17 cellular contexts compared by ENCODE assay signal in genomic region chr3:38020342-38020726, GRCh38. TPM values are rescaled to one million over a fixed set of nuclear protein-coding genes. Genes with fewer than 3 reads are reported as not detected.
A peak's percentile ranks its signal among the peaks of the same experiment; 100 is the strongest.
DNase-seq lines count a peak whose midpoint lies in the region; ATAC-seq, FAIRE-seq and TF ChIP-seq lines count a peak whose summit lies in the region.
"Had no signal": no experiment of that assay in that cellular context is flagged by ENCODE, and none has a peak within 500 bp of the region (broad histone marks: within the 10 kb centered on the region; RNA-seq: fewer than 3 reads in every experiment).

No MANE protein-coding gene starts in this region.

- ATAC-seq in naive thymus-derived CD4-positive, alpha-beta T cell = no peak
- no peak for ATAC-seq in foreskin keratinocyte
- ATAC-seq: A549, GM23338, PC-3 had no signal

- H3K9me3 Mint-ChIP-seq in astrocyte (ENCODE audit: unreplicated experiment) (no peaks in the 10 kb centered on the region), HFFc6 (no peaks in the 10 kb centered on the region)
- H3K9me3 Mint-ChIP-seq in naive thymus-derived CD4-positive, alpha-beta T cell = peaks cover 0 to 5% (median 0%) of the 10 kb centered on the region in 11 donors
- H3K9me3 Mint-ChIP-seq: GM23338 had no signal

- H3K36me3 Mint-ChIP-seq in astrocyte (ENCODE audit: low read depth, unreplicated experiment) = peaks cover 20% of the 10 kb centered on the region
- H3K36me3 Mint-ChIP-seq in naive thymus-derived CD4-positive, alpha-beta T cell = peaks cover 19 to 45% (median 28%) of the 10 kb centered on the region in 5 donors
- peaks cover 15% of the 10 kb centered on the region for H3K36me3 Mint-ChIP-seq in HFFc6 (ENCODE audit: low read depth)

- H3K27me3 ChIP-seq in astrocyte (ENCODE audit: insufficient read depth, low read length) (no peaks in the 10 kb centered on the region), foreskin keratinocyte (no peaks in the 10 kb centered on the region)
- H3K27me3 ChIP-seq in naive thymus-derived CD4-positive, alpha-beta T cell (ENCODE audit: control insufficient read depth in 2 of 2, insufficient read depth in 2 of 2, low read length in 2 of 2) = no peaks in the 10 kb centered on the region

- no peak overlapping the region for H3K27ac Mint-ChIP-seq in astrocyte (ENCODE audit: unreplicated experiment)
- H3K27ac Mint-ChIP-seq in naive thymus-derived CD4-positive, alpha-beta T cell = peak overlapping the region in 6 of 9 donors; percentile 2 to 77 (median 38)
- no peak overlapping the region for H3K27ac Mint-ChIP-seq in HFFc6
- H3K27ac Mint-ChIP-seq: GM23338 had no signal

- peak overlapping the region; percentile 3 for H3K4me3 Mint-ChIP-seq in astrocyte (ENCODE audit: unreplicated experiment)
- no peak overlapping the region for H3K4me3 Mint-ChIP-seq in naive thymus-derived CD4-positive, alpha-beta T cell
- H3K4me3 Mint-ChIP-seq in HFFc6 = no peak overlapping the region
- H3K4me3 Mint-ChIP-seq: GM23338 had no signal

- H3K27me3 Mint-ChIP-seq in astrocyte (ENCODE audit: low read depth, unreplicated experiment) (no peaks in the 10 kb centered on the region), HFFc6 (ENCODE audit: insufficient read depth) (0 out of 2 replicates have a peak, but pooled peaks cover 2% of the 10 kb centered on the region)
- H3K27me3 Mint-ChIP-seq in naive thymus-derived CD4-positive, alpha-beta T cell = no peaks in the 10 kb centered on the region

- H3K4me1 ChIP-seq in astrocyte (ENCODE audit: insufficient read depth, low read length) (peaks cover 2% of the 10 kb centered on the region), foreskin keratinocyte (no peaks in the 10 kb centered on the region)
- peaks cover 11 to 13% of the 10 kb centered on the region in 2 donors for H3K4me1 ChIP-seq in naive thymus-derived CD4-positive, alpha-beta T cell (ENCODE audit: control insufficient read depth in 2 of 2, insufficient read depth in 2 of 2, low read length in 2 of 2)

- H3K4me3 ChIP-seq in astrocyte (ENCODE audit: insufficient read depth, low read depth, low read length) = no peak overlapping the region
- no peak overlapping the region for H3K4me3 ChIP-seq in naive thymus-derived CD4-positive, alpha-beta T cell (ENCODE audit: low read length)
- H3K4me3 ChIP-seq: A549, GM23338 had no signal

- CTCF ChIA-PET in naive thymus-derived CD4-positive, alpha-beta T cell (lab: Charles Lee) = interaction anchor here (0.8 to 0.9 kb wide), 2 partner anchors 10 to 17 kb away, joined by 3 read pairs; no protein-coding TSS in a partner anchor

- H4K20me1 ChIP-seq in astrocyte (ENCODE audit: insufficient read depth, low read length) = peaks cover 21% of the 10 kb centered on the region

- no peak for TF ChIP-seq CTCF in astrocyte (IDR thresholded peaks at IDR 0.05; ENCODE audit: insufficient read depth, low read depth, low read length)
- no peak for TF ChIP-seq CTCF in foreskin keratinocyte (conservative IDR thresholded peaks at IDR 0.05)
- TF ChIP-seq CTCF in HFFc6 (IDR thresholded peaks at IDR 0.05) = no peak

- no peak overlapping the region for H3K4me2 ChIP-seq in astrocyte (ENCODE audit: low read length)
- H3K4me2 ChIP-seq: A549, GM23338 had no signal

- H3K9ac ChIP-seq in astrocyte (ENCODE audit: low read length) = no peak overlapping the region

- POLR2A ChIA-PET in naive thymus-derived CD4-positive, alpha-beta T cell (lab: Charles Lee) = no interaction called here

- H3K9me3 ChIP-seq in astrocyte (ENCODE audit: insufficient read depth, low read depth, low read length) = no peaks in the 10 kb centered on the region
- peaks cover 0 to 9% (median 0%) of the 10 kb centered on the region in 3 experiments for H3K9me3 ChIP-seq in naive thymus-derived CD4-positive, alpha-beta T cell (ENCODE audit: control insufficient read depth in 2 of 3, low read length in 3 of 3)

- intact Hi-C loops in naive thymus-derived CD4-positive, alpha-beta T cell (cut with micrococcal nuclease) = no loop called here

- no peaks in the 10 kb centered on the region for H3K79me2 ChIP-seq in astrocyte (ENCODE audit: insufficient read depth, low read length)

- H3K27ac ChIP-seq in astrocyte (ENCODE audit: low read depth, low read length) (no peak overlapping the region), foreskin keratinocyte (no peak overlapping the region)
- no peak overlapping the region for H3K27ac ChIP-seq in naive thymus-derived CD4-positive, alpha-beta T cell (ENCODE audit: low read depth, low read length)
- H3K27ac ChIP-seq: A549 had no signal

- FAIRE-seq in astrocyte (lab: Jason Lieb, UNC) = no peak
- FAIRE-seq: A549 had no signal

- H2AFZ ChIP-seq in astrocyte (ENCODE audit: low read depth, low read length) = no peak overlapping the region
- H2AFZ ChIP-seq: GM23338 had no signal

- DNase-seq in activated effector memory CD4-positive, alpha-beta T cell treated with anti-CD3 and anti-CD28 coated beads, Interleukin-2, amount 50 U/mL, for 16 hours = peak; percentile 38
- DNase-seq in activated effector memory CD4-positive, alpha-beta T cell treated with Interleukin-2 at 50 U/mL for 16 hours = no peak
- DNase-seq in astrocyte (ENCODE audit: low read depth) (no peak), foreskin keratinocyte (no peak), NCI-H187 treated with DMSO at 0.1 percent for 48 hours (lab: John Stamatoyannopoulos, UW) (no peak), HFFc6 (no peak)
- no peak for DNase-seq in naive thymus-derived CD4-positive, alpha-beta T cell
- DNase-seq: DMS79 treated with DMSO at 0.1 percent for 48 hours, HCEC 1CT, NCI-H1092 treated with DMSO at 0.1 percent for 48 hours, NCI-H1694, NCI-H345, NCI-H524 treated with DMSO at 0.1 percent for 48 hours, PC-3, RPMI8226 had no signal

- H3K36me3 ChIP-seq in astrocyte (ENCODE audit: insufficient read depth, low read length) = peaks cover 4% of the 10 kb centered on the region
- H3K36me3 ChIP-seq in naive thymus-derived CD4-positive, alpha-beta T cell (ENCODE audit: control insufficient read depth in 2 of 3, insufficient read depth in 3 of 3, low read length in 3 of 3) = peaks cover 0 to 52% (median 10%) of the 10 kb centered on the region in 3 experiments

- H3K4me1 Mint-ChIP-seq in astrocyte (ENCODE audit: low read depth, unreplicated experiment) (no peaks in the 10 kb centered on the region), HFFc6 (ENCODE audit: low read depth) (peaks cover 12% of the 10 kb centered on the region)
- peaks cover 14 to 35% (median 23%) of the 10 kb centered on the region in 7 donors for H3K4me1 Mint-ChIP-seq in naive thymus-derived CD4-positive, alpha-beta T cell

RNA-seq across cellular contexts. Expression of gene PLCD1, which starts 9.1 kb away (rescaled TPM):
- total RNA-seq in astrocyte (15.8 and 16.7 TPM in 2 replicates), foreskin keratinocyte (23.5 and 27.4 TPM in 2 replicates)
- total RNA-seq in naive thymus-derived CD4-positive, alpha-beta T cell = 10 to 100 TPM; 18.4 to 44.0 (median 41.3) TPM
- 10 to 100 TPM; 13.1 to 26.3 TPM for polyA plus RNA-seq in naive thymus-derived CD4-positive, alpha-beta T cell
- 21.5 and 28.3 TPM in 2 replicates for polyA plus RNA-seq in foreskin keratinocyte
- 10 to 100 TPM; 11.1 to 22.4 (median 17.6) TPM for total RNA-seq in HFFc6 (2021; fragmentation: NEBNext Ultra II Directional; extraction: Animal tissue kit (Norgen Biotek cat#: 25700))

RNA-seq across cellular contexts. Expression of gene DLEC1, which starts 18.7 kb away (rescaled TPM):
- total RNA-seq in astrocyte (0.19 and 0.54 TPM in 2 replicates), foreskin keratinocyte (not detected in 2 replicates)
- total RNA-seq in naive thymus-derived CD4-positive, alpha-beta T cell = 1 to 10 TPM; 1.5 to 9.4 (median 7.5) TPM
- polyA plus RNA-seq in naive thymus-derived CD4-positive, alpha-beta T cell = under 1 TPM; 0.41 to 0.73 TPM
- polyA plus RNA-seq in foreskin keratinocyte = 0.02 TPM in 1 of 2 replicates, not detected in the other
- total RNA-seq in HFFc6 (2021; fragmentation: NEBNext Ultra II Directional; extraction: Animal tissue kit (Norgen Biotek cat#: 25700)) = under 1 TPM in 1 of 6 experiments, not detected in 5; 0.05 TPM
- total RNA-seq: PC-3 had no signal

RNA-seq across cellular contexts. Expression of gene VILL, which starts 29.7 kb away (rescaled TPM):
- total RNA-seq in astrocyte = 1.0 and 1.5 TPM in 2 replicates
- 10 to 100 TPM; 22.4 to 43.3 (median 29.5) TPM for total RNA-seq in naive thymus-derived CD4-positive, alpha-beta T cell
- polyA plus RNA-seq in naive thymus-derived CD4-positive, alpha-beta T cell = 10 to 100 TPM; 15.7 to 28.9 TPM
- 3.7 and 3.8 TPM in 2 replicates for total RNA-seq in foreskin keratinocyte
- polyA plus RNA-seq in foreskin keratinocyte = 3.1 and 3.4 TPM in 2 replicates
- total RNA-seq in HFFc6 (2021; fragmentation: NEBNext Ultra II Directional; extraction: Animal tissue kit (Norgen Biotek cat#: 25700)) = 1 to 10 TPM; 3.5 to 4.6 (median 3.7) TPM

Comparison
In these comparisons a context has a peak if more than half of its experiments do, and no peak if none do; other contexts are left out.
1. H3K27ac Mint-ChIP-seq: peak in naive thymus-derived CD4-positive, alpha-beta T cell (6 of 9); none in astrocyte (single experiment) and HFFc6 (single experiment).